21 cellular contexts compared by ENCODE assay signal in the genomic region with DNA sequence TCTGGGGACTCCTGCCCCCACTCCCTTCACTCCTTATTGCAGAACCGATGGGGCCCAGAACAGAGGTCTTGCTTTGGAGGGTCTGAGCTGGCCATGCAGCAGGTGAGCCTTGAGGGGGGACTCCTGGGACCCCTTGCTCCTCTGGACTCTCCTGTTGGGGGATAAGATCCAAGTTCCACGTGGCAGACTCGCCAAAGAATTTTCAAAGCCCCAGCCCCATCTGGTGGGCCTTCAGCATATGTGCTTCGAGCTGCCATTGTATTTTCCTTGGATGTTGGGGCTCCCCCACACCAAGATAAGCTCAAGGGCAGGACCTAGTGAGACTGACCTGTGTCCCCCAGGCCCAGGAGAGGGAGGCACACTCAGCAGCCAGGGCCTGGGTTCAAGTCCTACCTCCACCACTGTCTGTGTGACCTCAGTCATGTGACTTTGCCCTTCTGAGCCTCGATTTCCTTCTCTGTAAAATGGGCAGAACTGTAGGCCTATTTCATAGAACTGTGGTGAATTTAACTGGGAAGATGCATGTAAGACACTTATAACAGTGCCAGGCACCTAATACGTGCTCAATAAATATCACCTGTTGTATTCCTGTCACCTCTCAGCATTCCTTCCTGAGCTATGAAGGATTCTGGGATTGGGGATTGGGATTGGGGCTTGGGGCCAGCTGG.
"Had no signal": no experiment of that assay in that cellular context is flagged by ENCODE, and none has a peak within 500 bp of the region (broad histone marks: within the 10 kb centered on the region; RNA-seq: fewer than 3 reads in every experiment).

No MANE protein-coding gene starts in this region.

- H3K4me1 ChIP-seq: transverse colon had no signal

- H3K27me3 ChIP-seq: brain microvascular endothelial cell, right atrium auricular region, transverse colon had no signal

- H3K9me3 ChIP-seq: right atrium auricular region, transverse colon had no signal

- H3K9me3 Mint-ChIP-seq: activated naive CD8-positive, alpha-beta T cell treated with anti-CD3 and anti-CD28 coated beads, Interleukin-2, amount 10 ng/mL, durations not matched to agents 7 days and 5 days; activated T-helper 1 cell treated with anti-CD3 and anti-CD28 coated beads, Interleukin-12 subunit alpha, Interleukin-12 subunit beta, Interleukin-2, Interleukin-4 antibody, amounts not matched to agents 30 ng/mL and 10 ng/mL and 1 ng/mL, durations not matched to agents 14 hours and 24 hours and 36 hours; natural killer cell had no signal

- FAIRE-seq: small intestine, TTC549 had no signal

- ATAC-seq: natural killer cell had no signal

- H3K4me3 Mint-ChIP-seq: activated naive CD8-positive, alpha-beta T cell treated with anti-CD3 and anti-CD28 coated beads, Interleukin-2, amount 10 ng/mL, durations not matched to agents 7 days and 5 days; activated T-helper 1 cell treated with anti-CD3 and anti-CD28 coated beads, Interleukin-12 subunit alpha, Interleukin-12 subunit beta, Interleukin-2, Interleukin-4 antibody, amounts not matched to agents 30 ng/mL and 10 ng/mL and 1 ng/mL, durations not matched to agents 14 hours and 24 hours and 36 hours; central memory CD8-positive, alpha-beta T cell; natural killer cell had no signal

- H3K27ac Mint-ChIP-seq: activated naive CD8-positive, alpha-beta T cell treated with anti-CD3 and anti-CD28 coated beads, Interleukin-2, amount 10 ng/mL, durations not matched to agents 7 days and 5 days; activated T-helper 1 cell treated with anti-CD3 and anti-CD28 coated beads, Interleukin-12 subunit alpha, Interleukin-12 subunit beta, Interleukin-2, Interleukin-4 antibody, amounts not matched to agents 30 ng/mL and 10 ng/mL and 1 ng/mL, durations not matched to agents 14 hours and 24 hours and 36 hours; natural killer cell; progenitor cell of endocrine pancreas had no signal

- DNase-seq: activated CD4-positive, alpha-beta T cell treated with anti-CD3 and anti-CD28 coated beads, Interleukin-2, amount 50 U/mL, for 1 hour; activated CD8-positive, alpha-beta memory T cell treated with anti-CD3 and anti-CD28 coated beads for 24 hours; activated naive CD4-positive, alpha-beta T cell; activated naive CD8-positive, alpha-beta T cell treated with anti-CD3 and anti-CD28 coated beads, Interleukin-2, amount 10 ng/mL, durations not matched to agents 7 days and 5 days; brain microvascular endothelial cell; cortex of kidney; effector CD8-positive, alpha-beta T cell; foreskin fibroblast; kidney glomerular epithelial cell; mesendoderm; natural killer cell; small intestine; stimulated activated CD4-positive, alpha-beta T cell treated with anti-CD3 and anti-CD28 coated beads, Interleukin-4, amount 100 ng/mL, for 24 hours; stimulated activated naive CD4-positive, alpha-beta T cell treated with Interleukin-2 at 50 U/mL for 16 hours; T-helper 2 cell; transverse colon had no signal

- H3K36me3 Mint-ChIP-seq: activated naive CD8-positive, alpha-beta T cell treated with anti-CD3 and anti-CD28 coated beads, Interleukin-2, amount 10 ng/mL, durations not matched to agents 7 days and 5 days; natural killer cell had no signal

- H3K4me3 ChIP-seq: right atrium auricular region, transverse colon had no signal

- H3K36me3 ChIP-seq: brain microvascular endothelial cell, right atrium auricular region, transverse colon had no signal

- H3K27ac ChIP-seq: brain microvascular endothelial cell, right atrium auricular region, transverse colon had no signal

- H3K4me1 Mint-ChIP-seq: activated naive CD8-positive, alpha-beta T cell treated with anti-CD3 and anti-CD28 coated beads, Interleukin-2, amount 10 ng/mL, durations not matched to agents 7 days and 5 days; central memory CD8-positive, alpha-beta T cell; natural killer cell had no signal
